8 cellular contexts compared by ENCODE assay signal in the genomic region with DNA sequence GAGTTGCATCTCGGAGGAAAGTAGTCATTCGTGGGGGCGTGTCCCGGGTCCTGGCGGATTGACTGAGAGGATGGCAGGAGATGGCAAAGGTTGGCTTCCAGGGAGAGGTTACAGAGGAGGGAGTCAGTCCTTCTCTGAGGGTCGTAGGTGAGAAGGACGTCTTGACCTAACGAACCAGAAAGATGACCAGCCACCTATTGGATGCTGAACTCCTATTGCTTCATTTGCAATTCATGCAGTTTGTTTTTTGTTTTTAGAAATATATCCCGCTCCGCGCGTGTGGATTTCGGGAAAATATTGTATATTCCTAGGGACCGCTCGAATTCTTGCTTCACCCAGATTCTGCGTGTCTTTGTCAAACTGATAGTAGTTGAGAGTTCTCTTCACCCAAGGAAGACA. TPM values are rescaled to one million over a fixed set of nuclear protein-coding genes. Genes with fewer than 3 reads are reported as not detected.
DNase-seq lines count a peak whose midpoint lies in the region; ATAC-seq lines count a peak whose summit lies in the region.

No MANE protein-coding gene starts in this region.

- ATAC-seq in left lobe of liver (peak; percentile 63), GM18873 (IDR thresholded peaks at IDR 0.05; ENCODE audit: low FRiP score, unreplicated experiment) (no peak), GM19397 (IDR thresholded peaks at IDR 0.05; ENCODE audit: unreplicated experiment) (no peak)

- in situ Hi-C loops in T47D (cut with HindIII; ENCODE audit: low pct_unique_long_range_greater_than_20kb, low sequenced_read_pairs) = no loop called here

- DNase-seq in NCI-H2029 treated with DMSO at 0.1 percent for 48 hours (lab: John Stamatoyannopoulos, UW) (peak; percentile 31), NCI-H2029 (lab: John Stamatoyannopoulos, UW) (no peak), RPMI8226 (peak; percentile 14), T47D (ENCODE audit: low read depth in 1 of 2, low spot score in 1 of 2) (peak; percentile 44 to 68), left lobe of liver (ENCODE audit: low spot score) (no peak)
- peak; percentile 18 to 60 (median 35) for DNase-seq in stimulated activated CD4-positive, alpha-beta T cell treated with anti-CD3 and anti-CD28 coated beads, TNF-alpha, amount 100 ng/mL, for 1 hour (ENCODE audit: low read depth in 3 of 3, low spot score in 1 of 3)

RNA-seq across cellular contexts. Expression of gene DISP1, which starts 0.5 kb away (rescaled TPM):
- 3.4 TPM for total RNA-seq in left lobe of liver

Comparison
In these comparisons a context has a peak if more than half of its experiments do, and no peak if none do; other contexts are left out.
1. DNase-seq: peak in NCI-H2029 treated with DMSO at 0.1 percent for 48 hours (single experiment), RPMI8226 (single experiment), T47D (2 of 2) and stimulated activated CD4-positive, alpha-beta T cell treated with anti-CD3 and anti-CD28 coated beads, TNF-alpha, amount 100 ng/mL, for 1 hour (3 of 3); none in NCI-H2029 (single experiment) and left lobe of liver (single experiment).